12 cellular contexts compared by ENCODE assay signal in genomic region chr3:47019201-47019600, GRCh38. TPM values are rescaled to one million over a fixed set of nuclear protein-coding genes. Genes with fewer than 3 reads are reported as not detected.
DNase-seq lines count a peak whose midpoint lies in the region; ATAC-seq and TF ChIP-seq lines count a peak whose summit lies in the region.
"Had no signal": no experiment of that assay in that cellular context is flagged by ENCODE, and none has a peak within 500 bp of the region (broad histone marks: within the 10 kb centered on the region; RNA-seq: fewer than 3 reads in every experiment).

No MANE protein-coding gene starts in this region.

- H3K4me3 Mint-ChIP-seq in T-cell (no peak overlapping the region), glutamatergic neuron (ENCODE audit: unreplicated experiment) (no peak overlapping the region), MCF 10A (ENCODE audit: unreplicated experiment) (no peak overlapping the region)

- intact Hi-C loops in MCF 10A (cut with micrococcal nuclease), result no loop called here

- peaks cover 39 to 60% (median 53%) of the 10 kb centered on the region in 3 donors for H3K4me1 Mint-ChIP-seq in T-cell
- peaks cover 3% of the 10 kb centered on the region for H3K4me1 Mint-ChIP-seq in glutamatergic neuron (ENCODE audit: low read depth, unreplicated experiment)
- H3K4me1 Mint-ChIP-seq in MCF 10A (ENCODE audit: insufficient read depth, unreplicated experiment), result peaks cover 9% of the 10 kb centered on the region

- H3K9me3 Mint-ChIP-seq in T-cell (no peaks in the 10 kb centered on the region), glutamatergic neuron (ENCODE audit: unreplicated experiment) (no peaks in the 10 kb centered on the region), MCF 10A (ENCODE audit: unreplicated experiment) (no peaks in the 10 kb centered on the region)

- H3K4me3 ChIP-seq in GM12865 (ENCODE audit: low read depth, low read length) (no peak overlapping the region), SJCRH30 (no peak overlapping the region)
- H3K4me3 ChIP-seq: tibial artery had no signal

- no peak overlapping the region for H3K27ac ChIP-seq in SJCRH30
- H3K27ac ChIP-seq: tibial artery had no signal

- BruUV-seq in MCF 10A (replicated peaks; lab: Mats Ljungman, UMichigan), result no TSS peak

- H3K27me3 Mint-ChIP-seq in T-cell, result no peaks in the 10 kb centered on the region
- no peaks in the 10 kb centered on the region for H3K27me3 Mint-ChIP-seq in glutamatergic neuron (ENCODE audit: unreplicated experiment)
- no peaks in the 10 kb centered on the region for H3K27me3 Mint-ChIP-seq in MCF 10A (ENCODE audit: insufficient read depth, unreplicated experiment)

- H3K27ac Mint-ChIP-seq in T-cell (peak overlapping the region; percentile 82 to 92), glutamatergic neuron (ENCODE audit: unreplicated experiment) (no peak overlapping the region), MCF 10A (ENCODE audit: low read depth, unreplicated experiment) (no peak overlapping the region)

- no peaks in the 10 kb centered on the region for H3K27me3 ChIP-seq in SJCRH30
- H3K27me3 ChIP-seq: tibial artery had no signal

- H3K36me3 Mint-ChIP-seq in T-cell, result peaks cover 35% of the 10 kb centered on the region
- H3K36me3 Mint-ChIP-seq in glutamatergic neuron (ENCODE audit: unreplicated experiment), result no peaks in the 10 kb centered on the region
- peaks cover 43% of the 10 kb centered on the region for H3K36me3 Mint-ChIP-seq in MCF 10A (ENCODE audit: insufficient read depth, unreplicated experiment)

- peak; percentile 58 for ATAC-seq in GM21529 (IDR thresholded peaks at IDR 0.05; ENCODE audit: unreplicated experiment)
- peak in 3 of 4 experiments; percentile 54 to 62 (median 58) for ATAC-seq in T-cell (replicated peaks in 1 of 4)
- ATAC-seq: left colon had no signal

- TF ChIP-seq CTCF in GM12865 (IDR thresholded peaks at IDR 0.05; ENCODE audit: insufficient read depth, low read depth, low read length, missing control alignments), result no peak
- no peak for TF ChIP-seq CTCF in glutamatergic neuron (IDR thresholded peaks at IDR 0.05; ENCODE audit: partially characterized antibody, unreplicated experiment)
- TF ChIP-seq CTCF in MCF 10A (IDR thresholded peaks at IDR 0.05; ENCODE audit: unreplicated experiment), result no peak

- H3K9me3 ChIP-seq in SJCRH30 (replicated peaks), result no peaks in the 10 kb centered on the region
- H3K9me3 ChIP-seq: tibial artery had no signal

- peaks cover 21% of the 10 kb centered on the region for H3K36me3 ChIP-seq in SJCRH30

- DNase-seq in GM12865 (ENCODE audit: low read depth), result peak; percentile 82
- DNase-seq in T-cell, result no peak
- peak; percentile 26 for DNase-seq in myocyte (ENCODE audit: low read depth)
- no peak for DNase-seq in NCI-H2196 (lab: John Stamatoyannopoulos, UW; ENCODE audit: unreplicated experiment)
- DNase-seq in glutamatergic neuron, result no peak
- no peak for DNase-seq in SJCRH30
- DNase-seq in MCF 10A (ENCODE audit: unreplicated experiment), result no peak
- DNase-seq: activated gamma-delta T cell treated with Interleukin-2 at 50 U/mL for 16 hours, HCEC 1CT, left colon, tibial artery had no signal

- H3K4me1 ChIP-seq in SJCRH30, result peaks cover 34% of the 10 kb centered on the region

- POLR2A ChIA-PET in T-cell (lab: Charles Lee) (no interaction called here), MCF 10A (lab: Yijun Ruan, JAX) (interaction anchor here (1.4 kb wide), 1 partner anchor 10 kb away, joined by 3 read pairs; no protein-coding TSS in a partner anchor)

- CTCF ChIA-PET in T-cell (lab: Charles Lee), result no interaction called here
- CTCF ChIA-PET in MCF 10A (lab: Yijun Ruan, JAX), result no interaction called here

RNA-seq across cellular contexts. Expression of gene NBEAL2, which starts 39.7 kb away (rescaled TPM):
- total RNA-seq in T-cell, result 100 to 1,000 TPM; 141 to 206 (median 182) TPM
- 2.3 and 4.4 TPM in 2 replicates for total RNA-seq in myocyte
- 4.0 TPM for polyA plus RNA-seq in myocyte (2012)
- 38.0 TPM for total RNA-seq in glutamatergic neuron (ENCODE audit: unreplicated experiment)
- 0.28 and 0.95 TPM in 2 replicates for total RNA-seq in SJCRH30 (2014; rRNA removed; shearing (Covaris generic))
- total RNA-seq in MCF 10A (2022), result 14.2 and 20.2 TPM in 2 replicates

RNA-seq across cellular contexts. Expression of gene CCDC12, which starts 42.7 kb away (rescaled TPM):
- total RNA-seq in T-cell, result 10 to 100 TPM; 66.5 to 78.4 (median 72.8) TPM
- total RNA-seq in myocyte, result 20.9 and 22.6 TPM in 2 replicates
- 31.8 TPM for polyA plus RNA-seq in myocyte (2012)
- total RNA-seq in glutamatergic neuron (ENCODE audit: unreplicated experiment), result 41.4 TPM
- total RNA-seq in SJCRH30 (2014; rRNA removed; shearing (Covaris generic)), result 30.1 and 37.8 TPM in 2 replicates
- total RNA-seq in MCF 10A (2022), result 43.9 and 45.9 TPM in 2 replicates

Comparison
In these comparisons a context has a peak if more than half of its experiments do, and no peak if none do; other contexts are left out.
1. DNase-seq: peak in GM12865 (single experiment) and myocyte (single experiment); none in T-cell (0 of 34), NCI-H2196 (single experiment), glutamatergic neuron (single experiment), SJCRH30 (0 of 2) and MCF 10A (single experiment).
2. H3K27ac Mint-ChIP-seq: peak in T-cell (2 of 2); none in glutamatergic neuron (single experiment) and MCF 10A (single experiment).